ENCODE assay signal across 13 cellular contexts in the genomic region with DNA sequence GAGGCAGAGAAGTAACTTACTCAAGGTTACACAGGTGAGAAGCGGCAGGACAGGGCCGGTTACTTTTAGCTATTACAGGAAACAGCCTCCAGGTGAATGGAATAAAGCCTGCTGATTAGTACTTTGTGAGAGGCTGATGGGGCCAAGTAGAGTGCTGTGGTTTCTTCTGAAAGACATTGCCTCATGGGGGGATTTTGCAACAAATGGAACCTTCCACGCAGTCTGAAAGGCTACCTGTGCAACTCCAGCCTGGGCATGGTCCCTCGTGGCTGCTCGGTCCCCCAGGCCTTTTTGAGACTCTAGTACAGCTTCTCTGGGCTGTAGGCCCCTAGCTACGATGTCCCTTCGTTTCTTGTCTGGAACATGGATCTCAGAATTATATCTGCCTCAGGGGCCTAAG. TPM values are rescaled to one million over a fixed set of nuclear protein-coding genes. Genes with fewer than 3 reads are reported as not detected.
DNase-seq lines count a peak whose midpoint lies in the region; ATAC-seq and TF ChIP-seq lines count a peak whose summit lies in the region.
"Had no signal": no experiment of that assay in that cellular context is flagged by ENCODE, and none has a peak within 500 bp of the region (broad histone marks: within the 10 kb centered on the region; RNA-seq: fewer than 3 reads in every experiment).

No MANE protein-coding gene starts in this region.

- no peak overlapping the region for H2BK120ac ChIP-seq in neuronal stem cell (ENCODE audit: low read depth, low read length)

- H4K20me1 ChIP-seq in HCT116 (ENCODE audit: insufficient read depth), result no peaks in the 10 kb centered on the region

- H3K27ac ChIP-seq in 22Rv1 (peak overlapping the region; percentile 20; the same call in 1 of the 2 replicates), HCT116 (ENCODE audit: low read depth, low read length) (no peak overlapping the region), neuronal stem cell (replicated peaks; ENCODE audit: low read length) (no peak overlapping the region)
- H3K27ac ChIP-seq in naive thymus-derived CD4-positive, alpha-beta T cell (ENCODE audit: low read depth, low read length), result peak overlapping the region; percentile 92
- H3K27ac ChIP-seq: SJCRH30 had no signal

- peaks cover 34 to 72% (median 62%) of the 10 kb centered on the region in 7 donors for H3K4me1 Mint-ChIP-seq in naive thymus-derived CD4-positive, alpha-beta T cell

- H3K4me3 Mint-ChIP-seq in naive thymus-derived CD4-positive, alpha-beta T cell, result peak overlapping the region; percentile 90 to 99 (median 92)

- H3K4me3 ChIP-seq in HCT116 (replicated peaks in 1 of 2; ENCODE audit: low read depth in 1 of 2, low read length in 2 of 2) (no peak overlapping the region), neuronal stem cell (ENCODE audit: low read length in 2 of 2) (no peak overlapping the region)
- H3K4me3 ChIP-seq in naive thymus-derived CD4-positive, alpha-beta T cell (ENCODE audit: low read length), result no peak overlapping the region
- H3K4me3 ChIP-seq: SJCRH30 had no signal

- RAD21 ChIA-PET in HCT116 (lab: Charles Lee; ENCODE audit: low non-redundant PET in 1 of 2, low total read pairs in 2 of 2, uncharacterized antibody in 2 of 2, unreplicated experiment in 2 of 2), result no interaction called here

- TF ChIP-seq RAD21 in HCT116 (IDR thresholded peaks at IDR 0.05; ENCODE audit: low read depth), result no peak

- no CpG with 5 or more reads among the region's 7 CpGs for WGBS in neuronal stem cell (ENCODE audit: extremely low coverage in 2 of 2, insufficient read length in 2 of 2, insufficient replicate concordance in 1 of 2), 2 donors

- H3K4me2 ChIP-seq in HCT116 (ENCODE audit: low read length) (no peak overlapping the region), neuronal stem cell (ENCODE audit: insufficient read depth, low read length, poor library complexity, severe bottlenecking) (no peak overlapping the region)

- no peak overlapping the region for H2BK5ac ChIP-seq in neuronal stem cell (ENCODE audit: low read length)

- TF ChIP-seq CTCF in 22Rv1 (IDR thresholded peaks at IDR 0.05) (no peak), HCT116 (IDR thresholded peaks at IDR 0.05 in 2 of 3, conservative IDR thresholded peaks at IDR 0.05 in 1 of 3; ENCODE audit: borderline replicate concordance in 1 of 3, insufficient read depth in 1 of 3, low read depth in 2 of 3, low read length in 2 of 3) (no peak)

- no peak overlapping the region for H3K4ac ChIP-seq in neuronal stem cell (ENCODE audit: low read length)

- DNase-seq in HCT116 (ENCODE audit: low read depth, low spot score) (no peak), DMS 273 treated with DMSO at 0.1 percent for 48 hours (lab: John Stamatoyannopoulos, UW) (no peak), SKM-1 treated with dmso at 0.1 percent for 144 hours (lab: John Stamatoyannopoulos, UW; ENCODE audit: unreplicated experiment) (no peak), DMS153 treated with DMSO at 0.1 percent for 48 hours (lab: John Stamatoyannopoulos, UW; ENCODE audit: unreplicated experiment) (no peak), neuronal stem cell (ENCODE audit: low spot score) (no peak)
- no peak for DNase-seq in activated naive CD4-positive, alpha-beta T cell treated with anti-CD3 and anti-CD28 coated beads, Interleukin-2, amount 50 U/mL, for 72 hours (ENCODE audit: low spot score in 2 of 2)
- no peak for DNase-seq in naive thymus-derived CD4-positive, alpha-beta T cell
- DNase-seq: activated CD8-positive, alpha-beta memory T cell treated with anti-CD3 and anti-CD28 coated beads, Interleukin-2, amount 50 U/mL, for 48 hours; Calu3; SJCRH30 had no signal

- no peak overlapping the region for H2BK15ac ChIP-seq in neuronal stem cell (ENCODE audit: low read length)

- H3K9me3 ChIP-seq in HCT116 (ENCODE audit: control insufficient read depth in 1 of 2, insufficient read depth in 1 of 2, low read depth in 1 of 2, low read length in 2 of 2) (no peaks in the 10 kb centered on the region), neuronal stem cell (replicated peaks in 1 of 2; ENCODE audit: control insufficient read depth in 2 of 2, insufficient read depth in 1 of 2, low read depth in 1 of 2, low read length in 2 of 2) (peaks cover 0 to 6% of the 10 kb centered on the region in 2 donors)
- H3K9me3 ChIP-seq in naive thymus-derived CD4-positive, alpha-beta T cell (ENCODE audit: control insufficient read depth in 2 of 3, low read length in 3 of 3), result no peaks in the 10 kb centered on the region
- H3K9me3 ChIP-seq: SJCRH30 had no signal

- no peak overlapping the region for H4K8ac ChIP-seq in neuronal stem cell (ENCODE audit: low read depth, low read length)

- H3K36me3 Mint-ChIP-seq in activated naive CD4-positive, alpha-beta T cell treated with anti-CD3 and anti-CD28 coated beads, Interleukin-2, amount 50 U/mL, for 72 hours, result peaks cover 17 to 27% of the 10 kb centered on the region in 2 donors
- H3K36me3 Mint-ChIP-seq in naive thymus-derived CD4-positive, alpha-beta T cell, result peaks cover 0 to 22% (median 7%) of the 10 kb centered on the region in 5 donors

- H3K27me3 Mint-ChIP-seq in naive thymus-derived CD4-positive, alpha-beta T cell, result no peaks in the 10 kb centered on the region

- peaks cover 11 to 24% of the 10 kb centered on the region in 2 experiments for H3K4me1 ChIP-seq in HCT116 (ENCODE audit: control insufficient read depth in 1 of 2, insufficient read depth in 2 of 2, low read length in 2 of 2)
- peaks cover 16 to 36% of the 10 kb centered on the region in 2 donors for H3K4me1 ChIP-seq in naive thymus-derived CD4-positive, alpha-beta T cell (ENCODE audit: control insufficient read depth in 2 of 2, insufficient read depth in 2 of 2, low read length in 2 of 2)
- H3K4me1 ChIP-seq in neuronal stem cell (ENCODE audit: control insufficient read depth in 2 of 2, insufficient read depth in 1 of 2, low read depth in 1 of 2, low read length in 2 of 2), result peaks cover 2 to 8% of the 10 kb centered on the region in 2 donors

- TF ChIP-seq POLR2A in HCT116 (IDR thresholded peaks at IDR 0.05; ENCODE audit: borderline replicate concordance, extremely low read depth, insufficient read depth, insufficient read length), result no peak

- no peak overlapping the region for H2AK5ac ChIP-seq in neuronal stem cell (ENCODE audit: low read depth, low read length)

- peaks cover 8% of the 10 kb centered on the region; the same call in 1 of the 2 replicates for H3K79me2 ChIP-seq in HCT116 (ENCODE audit: insufficient read depth, low read length)

- H3K23ac ChIP-seq in neuronal stem cell (ENCODE audit: low read depth, low read length, poor library complexity), result no peak overlapping the region

- no peak overlapping the region for H2BK12ac ChIP-seq in neuronal stem cell (ENCODE audit: low read length)

- CTCF ChIA-PET in HCT116 (lab: Charles Lee), result interaction anchor here (1.1 kb wide), 1 partner anchor 40 kb away, joined by 4 read pairs; no protein-coding TSS in a partner anchor
- CTCF ChIA-PET in naive thymus-derived CD4-positive, alpha-beta T cell (lab: Charles Lee), result interaction anchor here (0.7 to 2.9 kb wide), 4 partner anchors 16 to 207 kb away, joined by 3 to 9 read pairs (median 7); a partner anchor contains a TSS

- no peak overlapping the region for H3K14ac ChIP-seq in neuronal stem cell (ENCODE audit: low read length)

- H3K9ac ChIP-seq in HCT116 (ENCODE audit: low read length), result no peak overlapping the region
- no peak overlapping the region for H3K9ac ChIP-seq in neuronal stem cell (ENCODE audit: low read depth, low read length, poor library complexity)

- no peaks in the 10 kb centered on the region for H3K79me1 ChIP-seq in neuronal stem cell (ENCODE audit: low read depth, low read length)

- H3K18ac ChIP-seq in neuronal stem cell (ENCODE audit: low read length), result no peak overlapping the region

- BruUV-seq in HCT116 (replicated peaks; lab: Mats Ljungman, UMichigan), result TSS peak; percentile 37

- H2AFZ ChIP-seq in HCT116 (ENCODE audit: low read depth, low read length, poor library complexity, severe bottlenecking) (no peak overlapping the region), neuronal stem cell (ENCODE audit: low read length) (no peak overlapping the region)

- intact Hi-C loops in HCT116 (cut with micrococcal nuclease), result no loop called here
- intact Hi-C loops in naive thymus-derived CD4-positive, alpha-beta T cell (cut with micrococcal nuclease), result loop anchor here (5.0 kb wide), 4 partner anchors 34 to 314 kb away; a partner anchor contains a TSS

- H3K9me2 ChIP-seq in HCT116 (ENCODE audit: insufficient read depth), result no peaks in the 10 kb centered on the region

- POLR2A ChIA-PET in HCT116 (lab: Charles Lee), result interaction anchor here (2.4 kb wide), 1 partner anchor 25 kb away, joined by 7 read pairs; a partner anchor contains a TSS
- POLR2A ChIA-PET in naive thymus-derived CD4-positive, alpha-beta T cell (lab: Charles Lee), result interaction anchor here (1.6 to 20.3 kb wide), 5 partner anchors 9 to 36 kb away, joined by 3 to 329 read pairs (median 6); a partner anchor contains a TSS

- H4K91ac ChIP-seq in neuronal stem cell (ENCODE audit: low read depth, low read length, poor library complexity), result no peak overlapping the region

- no peaks in the 10 kb centered on the region for H3K27me3 ChIP-seq in HCT116 (ENCODE audit: insufficient read depth, low read length)
- no peaks in the 10 kb centered on the region for H3K27me3 ChIP-seq in naive thymus-derived CD4-positive, alpha-beta T cell (ENCODE audit: control insufficient read depth in 2 of 2, insufficient read depth in 2 of 2, low read length in 2 of 2)
- peaks cover 0 to 20% (median 2%) of the 10 kb centered on the region in 3 experiments for H3K27me3 ChIP-seq in neuronal stem cell (ENCODE audit: control insufficient read depth in 3 of 3, insufficient read depth in 3 of 3, low read depth in 1 of 3, low read length in 3 of 3)
- H3K27me3 ChIP-seq: SJCRH30 had no signal

- H3K36me3 ChIP-seq in HCT116 (ENCODE audit: control insufficient read depth in 1 of 2, insufficient read depth in 2 of 2, low read length in 2 of 2) (no peaks in the 10 kb centered on the region; a peak in 1 of 4 replicates), neuronal stem cell (replicated peaks in 1 of 2; ENCODE audit: control insufficient read depth in 2 of 2, insufficient read depth in 2 of 2, low read length in 2 of 2) (no peaks in the 10 kb centered on the region)
- H3K36me3 ChIP-seq in naive thymus-derived CD4-positive, alpha-beta T cell (ENCODE audit: control insufficient read depth in 2 of 3, insufficient read depth in 3 of 3, low read length in 3 of 3), result peaks cover 0 to 6% (median 0%) of the 10 kb centered on the region in 3 experiments
- H3K36me3 ChIP-seq: SJCRH30 had no signal

- ATAC-seq in HCT116, result no peak
- no peak for ATAC-seq in activated naive CD4-positive, alpha-beta T cell treated with anti-CD3 and anti-CD28 coated beads, Interleukin-2, amount 50 U/mL, for 72 hours
- no peak for ATAC-seq in naive thymus-derived CD4-positive, alpha-beta T cell

- peak overlapping the region; percentile 56 to 88 for H3K27ac Mint-ChIP-seq in activated naive CD4-positive, alpha-beta T cell treated with anti-CD3 and anti-CD28 coated beads, Interleukin-2, amount 50 U/mL, for 72 hours
- H3K27ac Mint-ChIP-seq in naive thymus-derived CD4-positive, alpha-beta T cell, result peak overlapping the region; percentile 55 to 98 (median 93)

- no peaks in the 10 kb centered on the region for H3K9me3 Mint-ChIP-seq in activated naive CD4-positive, alpha-beta T cell treated with anti-CD3 and anti-CD28 coated beads, Interleukin-2, amount 50 U/mL, for 72 hours
- no peaks in the 10 kb centered on the region for H3K9me3 Mint-ChIP-seq in naive thymus-derived CD4-positive, alpha-beta T cell
- H3K9me3 Mint-ChIP-seq: dendritic cell treated with granulocyte-macrophage colony-stimulating factor and Interleukin-4, amounts not matched to agents 40 ng/mL and 50 ng/mL, for 4 days had no signal

RNA-seq across cellular contexts. Expression of a gene that starts 2.0 kb away (rescaled TPM):
- total RNA-seq in HCT116 (2021; ENCODE audit: unreplicated experiment), result 9.5 TPM
- 7.8 and 9.1 TPM in 2 replicates for polyA plus RNA-seq in HCT116 (2012)
- total RNA-seq in activated naive CD4-positive, alpha-beta T cell treated with anti-CD3 and anti-CD28 coated beads, Interleukin-2, amount 50 U/mL, for 72 hours, result 10 to 100 TPM; 20.4 to 31.4 TPM
- 10 to 100 TPM; 15.7 to 21.7 (median 19.8) TPM for total RNA-seq in naive thymus-derived CD4-positive, alpha-beta T cell
- 10 to 100 TPM in 1 of 2 donors, 1 to 10 TPM in 1; 8.0 to 11.6 TPM for polyA plus RNA-seq in naive thymus-derived CD4-positive, alpha-beta T cell
- polyA plus RNA-seq in neuronal stem cell (2013, experiment 1 of 2), result 0.49 TPM
- 0.47 TPM for polyA plus RNA-seq in neuronal stem cell (2013, experiment 2 of 2)

RNA-seq across cellular contexts. Expression of a gene that starts 25.5 kb away (rescaled TPM):
- total RNA-seq in HCT116 (2021; ENCODE audit: unreplicated experiment), result 72.3 TPM
- polyA plus RNA-seq in HCT116 (2012), result 44.3 and 57.8 TPM in 2 replicates
- 10 to 100 TPM; 37.4 to 37.8 TPM for total RNA-seq in activated naive CD4-positive, alpha-beta T cell treated with anti-CD3 and anti-CD28 coated beads, Interleukin-2, amount 50 U/mL, for 72 hours
- 100 to 1,000 TPM in 3 of 5 experiments, 10 to 100 TPM in 2; 86.2 to 136 (median 130) TPM for total RNA-seq in naive thymus-derived CD4-positive, alpha-beta T cell
- polyA plus RNA-seq in naive thymus-derived CD4-positive, alpha-beta T cell, result 100 to 1,000 TPM; 256 to 372 TPM
- polyA plus RNA-seq in neuronal stem cell (2013, experiment 1 of 2), result 221 TPM
- polyA plus RNA-seq in neuronal stem cell (2013, experiment 2 of 2), result 221 TPM

RNA-seq across cellular contexts. Expression of a gene that starts 44.5 kb away (rescaled TPM):
- total RNA-seq in HCT116 (2021; ENCODE audit: unreplicated experiment), result not detected
- polyA plus RNA-seq in HCT116 (2012), result not detected in 2 replicates
- not detected for total RNA-seq in activated naive CD4-positive, alpha-beta T cell treated with anti-CD3 and anti-CD28 coated beads, Interleukin-2, amount 50 U/mL, for 72 hours
- total RNA-seq in naive thymus-derived CD4-positive, alpha-beta T cell, result not detected
- polyA plus RNA-seq in naive thymus-derived CD4-positive, alpha-beta T cell, result not detected
- polyA plus RNA-seq in neuronal stem cell (2013, experiment 1 of 2), result not detected
- not detected for polyA plus RNA-seq in neuronal stem cell (2013, experiment 2 of 2)
- total RNA-seq: Calu3, SJCRH30 had no signal
- polyA plus RNA-seq: neural cell had no signal

Comparison
In these comparisons a context has a peak if more than half of its experiments do, and no peak if none do; other contexts are left out.
1. H3K27ac ChIP-seq: peak in 22Rv1 (single experiment) and naive thymus-derived CD4-positive, alpha-beta T cell (single experiment); none in HCT116 (single experiment) and neuronal stem cell (single experiment).